14 cellular contexts compared by ENCODE assay signal in the genomic region with DNA sequence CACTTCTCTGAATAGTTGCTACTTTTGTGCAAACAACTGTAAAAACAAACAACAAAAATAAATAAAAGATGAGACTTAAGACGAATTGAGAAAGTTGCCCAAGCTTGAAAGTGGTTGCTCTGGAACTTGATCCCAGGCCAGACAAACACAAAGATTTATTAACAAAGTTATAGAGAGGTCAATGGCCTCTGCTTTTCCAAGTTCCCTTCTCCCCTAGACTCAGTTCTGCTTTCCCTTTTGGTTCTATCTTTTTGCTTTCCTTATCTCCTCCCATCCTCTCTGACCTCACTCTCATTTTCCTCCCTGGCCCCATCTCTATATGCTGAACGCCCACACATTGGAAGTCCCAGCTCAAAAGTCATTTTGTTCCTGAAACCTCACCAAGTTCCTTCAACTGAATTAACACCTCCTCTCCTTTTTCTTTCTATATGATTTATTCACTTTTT.
DNase-seq lines count a peak whose midpoint lies in the region; ATAC-seq, FAIRE-seq and TF ChIP-seq lines count a peak whose summit lies in the region.
"Had no signal": no experiment of that assay in that cellular context is flagged by ENCODE, and none has a peak within 500 bp of the region (broad histone marks: within the 10 kb centered on the region; RNA-seq: fewer than 3 reads in every experiment).

No MANE protein-coding gene starts in this region.

- no peak overlapping the region for H3K9ac ChIP-seq in kidney (ENCODE audit: low read length in 2 of 2)

- intact Hi-C loops in testis (cut with DNase I; ENCODE audit: low total_unique reads) (no loop called here), kidney (cut with DNase I) (no loop called here)

- H3K9me3 ChIP-seq in RWPE2 (ENCODE audit: severe bottlenecking), result no peaks in the 10 kb centered on the region
- no peaks in the 10 kb centered on the region for H3K9me3 ChIP-seq in testis
- no peaks in the 10 kb centered on the region for H3K9me3 ChIP-seq in kidney (ENCODE audit: control insufficient read depth in 1 of 2, low read length in 2 of 2)
- H3K9me3 ChIP-seq: gastroesophageal sphincter had no signal

- FAIRE-seq in kidney (lab: Jason Lieb, UNC), result no peak

- H3K4me3 ChIP-seq in RWPE2 (ENCODE audit: severe bottlenecking) (no peak overlapping the region), fibroblast of mammary gland (ENCODE audit: control insufficient read depth, low read depth, low read length) (no peak overlapping the region), testis (no peak overlapping the region), kidney (ENCODE audit: low read length in 2 of 2) (no peak overlapping the region)
- H3K4me3 ChIP-seq: gastroesophageal sphincter had no signal

- H3K36me3 ChIP-seq in RWPE2 (ENCODE audit: low read depth), result no peaks in the 10 kb centered on the region
- no peaks in the 10 kb centered on the region for H3K36me3 ChIP-seq in testis (ENCODE audit: low read depth, missing control alignments)
- H3K36me3 ChIP-seq in kidney (ENCODE audit: control insufficient read depth in 1 of 2, insufficient read depth in 2 of 2, low read length in 2 of 2), result no peaks in the 10 kb centered on the region
- H3K36me3 ChIP-seq: gastroesophageal sphincter, WERI-Rb-1 had no signal

- 39 to 46% methylated on average over 2 of the region's 2 CpGs for WGBS in testis, 2 donors

- no peak for TF ChIP-seq POLR2A in testis (IDR thresholded peaks at IDR 0.05)

- H3K27ac ChIP-seq in RWPE2 (ENCODE audit: poor library complexity, severe bottlenecking), result peak overlapping the region; percentile 75
- no peak overlapping the region for H3K27ac ChIP-seq in testis
- no peak overlapping the region for H3K27ac ChIP-seq in kidney (ENCODE audit: low read depth in 2 of 2, low read length in 2 of 2)
- H3K27ac ChIP-seq: gastroesophageal sphincter, WERI-Rb-1 had no signal

- no peaks in the 10 kb centered on the region for H3K27me3 ChIP-seq in RWPE2 (ENCODE audit: insufficient read depth, poor library complexity, severe bottlenecking)
- H3K27me3 ChIP-seq in testis, result no peaks in the 10 kb centered on the region
- H3K27me3 ChIP-seq: gastroesophageal sphincter had no signal

- DNase-seq in ELR (ENCODE audit: low read depth) (peak; percentile 12), RWPE2 (ENCODE audit: low spot score) (no peak), fibroblast of mammary gland (ENCODE audit: low read depth) (peak; percentile 62), pons (ENCODE audit: low spot score) (peak; percentile 25), Ammon's horn (ENCODE audit: low spot score) (no peak), testis (no peak), kidney (no peak), NCI-H2029 (lab: John Stamatoyannopoulos, UW) (no peak)
- DNase-seq: CD4-positive, alpha-beta memory T cell; effector CD4-positive, alpha-beta T cell; NCI-H2227 treated with DMSO at 0.1 percent for 48 hours; stimulated activated CD4-positive, alpha-beta T cell treated with anti-CD3 and anti-CD28 coated beads, Interleukin-1b, Interleukin-23, amount 100 ng/mL, for 48 hours; WERI-Rb-1 had no signal

- no peak for ATAC-seq in RWPE2 (ENCODE audit: low read depth)
- ATAC-seq: gastroesophageal sphincter had no signal

- TF ChIP-seq CTCF in RWPE2 (IDR thresholded peaks at IDR 0.05; ENCODE audit: poor library complexity, severe bottlenecking), result no peak
- TF ChIP-seq CTCF in fibroblast of mammary gland (conservative IDR thresholded peaks at IDR 0.05; ENCODE audit: control insufficient read depth, insufficient read depth, low read depth, low read length), result no peak
- TF ChIP-seq CTCF in testis (IDR thresholded peaks at IDR 0.05), result no peak
- no peak for TF ChIP-seq CTCF in kidney (IDR thresholded peaks at IDR 0.05; ENCODE audit: borderline replicate concordance, extremely low read depth, insufficient read depth)

- peaks cover 19% of the 10 kb centered on the region for H3K4me1 ChIP-seq in RWPE2 (ENCODE audit: insufficient read depth, poor library complexity, severe bottlenecking)
- no peaks in the 10 kb centered on the region for H3K4me1 ChIP-seq in testis
- H3K4me1 ChIP-seq in kidney (ENCODE audit: control insufficient read depth in 1 of 2, insufficient read depth in 1 of 2, low read depth in 1 of 2, low read length in 2 of 2), result no peaks in the 10 kb centered on the region
- H3K4me1 ChIP-seq: gastroesophageal sphincter had no signal

Comparison
In these comparisons a context has a peak if more than half of its experiments do, and no peak if none do; other contexts are left out.
1. DNase-seq: peak in ELR (single experiment), fibroblast of mammary gland (single experiment) and pons (single experiment); none in RWPE2 (single experiment), Ammon's horn (single experiment), testis (single experiment), kidney (single experiment) and NCI-H2029 (single experiment).